In genomic region chr11:693887-694562, GRCh38 we compare ENCODE assay signal across 8 cellular contexts. TPM values are rescaled to one million over a fixed set of nuclear protein-coding genes. Genes with fewer than 3 reads are reported as not detected.
DNase-seq lines count a peak whose midpoint lies in the region; ATAC-seq and TF ChIP-seq lines count a peak whose summit lies in the region.

No MANE protein-coding gene starts in this region.

- no peaks in the 10 kb centered on the region for H3K27me3 Mint-ChIP-seq in CD8-positive, alpha-beta T cell (ENCODE audit: low read depth)
- H3K27me3 Mint-ChIP-seq in neural progenitor cell (ENCODE audit: insufficient read depth, low read depth): peaks cover 6% of the 10 kb centered on the region

- H3K4me3 ChIP-seq in CD8-positive, alpha-beta T cell (ENCODE audit: low read depth, low read length): peak overlapping the region; percentile 3
- H3K4me3 ChIP-seq in NB4 (ENCODE audit: low read depth, low read length): peak overlapping the region; percentile 64
- H3K4me3 ChIP-seq in mammary epithelial cell (replicated peaks in 1 of 3; ENCODE audit: insufficient read depth in 1 of 3, low read depth in 2 of 3, low read length in 3 of 3): peak overlapping the region in 2 of 3 experiments; percentile 38 to 76
- peak overlapping the region; percentile 77 for H3K4me3 ChIP-seq in neural progenitor cell

- H3K4me2 ChIP-seq in mammary epithelial cell (ENCODE audit: insufficient read depth, low read depth, low read length) (peak overlapping the region; percentile 91), neural progenitor cell (peak overlapping the region; percentile 67)

- H3K9ac ChIP-seq in mammary epithelial cell (ENCODE audit: insufficient read depth, low read length) (peak overlapping the region; percentile 6), neural progenitor cell (no peak overlapping the region)

- BruUV-seq in mammary epithelial cell (replicated peaks; lab: Mats Ljungman, UMichigan): no TSS peak

- H3K27ac ChIP-seq in CD8-positive, alpha-beta T cell (ENCODE audit: low read depth, low read length): peak overlapping the region; percentile 54
- no peak overlapping the region for H3K27ac ChIP-seq in mammary epithelial cell (ENCODE audit: insufficient read depth, low read depth, low read length)
- H3K27ac ChIP-seq in neural progenitor cell: no peak overlapping the region

- H4K20me1 ChIP-seq in mammary epithelial cell (ENCODE audit: insufficient read depth, low read length): no peaks in the 10 kb centered on the region
- H4K20me1 ChIP-seq in neural progenitor cell (ENCODE audit: low read depth): peaks cover 33% of the 10 kb centered on the region

- peak in 1 of 7 experiments; percentile 46 for DNase-seq in CD8-positive, alpha-beta T cell
- DNase-seq in NB4 (ENCODE audit: low read depth): no peak
- no peak for DNase-seq in mammary epithelial cell
- DNase-seq in neural progenitor cell (ENCODE audit: low spot score): no peak
- no peak for DNase-seq in GM10248 (ENCODE audit: extremely low spot score)
- DNase-seq in dermis blood vessel endothelial cell: no peak
- DNase-seq in ACHN: no peak

- H3K4me1 Mint-ChIP-seq in CD8-positive, alpha-beta T cell (ENCODE audit: low read depth): peaks cover 61% of the 10 kb centered on the region
- peaks cover 37% of the 10 kb centered on the region for H3K4me1 Mint-ChIP-seq in neural progenitor cell

- peaks cover 58% of the 10 kb centered on the region for H3K79me2 ChIP-seq in mammary epithelial cell (ENCODE audit: insufficient read depth, low read length)
- peaks cover 66% of the 10 kb centered on the region for H3K79me2 ChIP-seq in neural progenitor cell (ENCODE audit: low read depth)

- in situ Hi-C loops in mammary epithelial cell (cut with MboI; ENCODE audit: low sequenced_read_pairs in 2 of 2): no loop called here
- in situ Hi-C loops in ACHN (cut with HindIII; ENCODE audit: low pct_ligation_motif_present, low pct_unique_long_range_greater_than_20kb, low sequenced_read_pairs): no loop called here

- CTCF ChIA-PET in CD8-positive, alpha-beta T cell (lab: Charles Lee): interaction anchor here (0.8 to 3.3 kb wide), 2 partner anchors 33 to 116 kb away, joined by 3 to 24 read pairs; no protein-coding TSS in a partner anchor
- CTCF ChIA-PET in mammary epithelial cell (lab: Charles Lee; ENCODE audit: low non-redundant PET) (interaction anchor here (0.6 kb wide), 1 partner anchor 33 kb away, joined by 3 read pairs; no protein-coding TSS in a partner anchor), GM10248 (lab: Yijun Ruan, JAX) (interaction anchor here (1.0 to 5.4 kb wide), 5 partner anchors 11 to 103 kb away, joined by 3 to 47 read pairs (median 4); no protein-coding TSS in a partner anchor)

- no peak for TF ChIP-seq POLR2A in NB4 (IDR thresholded peaks at IDR 0.05; ENCODE audit: extremely low read depth, insufficient read length)

- TF ChIP-seq CTCF in CD8-positive, alpha-beta T cell (IDR thresholded peaks at IDR 0.05): no peak
- TF ChIP-seq CTCF in NB4 (IDR thresholded peaks at IDR 0.05; ENCODE audit: low read depth, low read length) (no peak), mammary epithelial cell (conservative IDR thresholded peaks at IDR 0.05 in 1 of 2, IDR thresholded peaks at IDR 0.05 in 1 of 2; ENCODE audit: extremely low read depth in 1 of 2, insufficient read depth in 1 of 2, low read depth in 1 of 2, low read length in 2 of 2) (no peak), neural progenitor cell (IDR thresholded peaks at IDR 0.05) (no peak), GM10248 (IDR thresholded peaks at IDR 0.05; ENCODE audit: control extremely low read depth, extremely low read depth, low read depth, missing control alignments) (no peak)

- no peak for ATAC-seq in CD8-positive, alpha-beta T cell
- no peak for ATAC-seq in HG02870 (IDR thresholded peaks at IDR 0.05; ENCODE audit: unreplicated experiment)

- no peaks in the 10 kb centered on the region for H3K9me3 Mint-ChIP-seq in CD8-positive, alpha-beta T cell
- peaks cover 2% of the 10 kb centered on the region for H3K9me3 Mint-ChIP-seq in neural progenitor cell

- dilution Hi-C loops in mammary epithelial cell (cut with HindIII; ENCODE audit: low sequenced_read_pairs): no loop called here

- peak overlapping the region; percentile 74 for H3K4me3 Mint-ChIP-seq in CD8-positive, alpha-beta T cell
- H3K4me3 Mint-ChIP-seq in neural progenitor cell: peak overlapping the region; percentile 86

- peaks cover 57% of the 10 kb centered on the region for H3K4me1 ChIP-seq in CD8-positive, alpha-beta T cell (ENCODE audit: insufficient read depth, low read length)
- H3K4me1 ChIP-seq in mammary epithelial cell (ENCODE audit: insufficient read depth, low read length) (peaks cover 49% of the 10 kb centered on the region), neural progenitor cell (peaks cover 22% of the 10 kb centered on the region)

- WGBS in mammary epithelial cell (ENCODE audit: low coverage, missing lambda C conversion rate): 35% methylated on average over 4 of the region's 15 CpGs

- no peaks in the 10 kb centered on the region for H3K27me3 ChIP-seq in CD8-positive, alpha-beta T cell (ENCODE audit: insufficient read depth, low read length)
- H3K27me3 ChIP-seq in mammary epithelial cell (ENCODE audit: insufficient read depth, low read length): no peaks in the 10 kb centered on the region
- H3K27me3 ChIP-seq in neural progenitor cell: no peaks in the 10 kb centered on the region

- POLR2A ChIA-PET in CD8-positive, alpha-beta T cell (lab: Charles Lee): interaction anchor here (1.3 to 3.9 kb wide), 3 partner anchors 11 to 32 kb away, joined by 3 to 40 read pairs (median 13); partner anchors contain the start of gene EPS8L2
- POLR2A ChIA-PET in GM10248 (lab: Yijun Ruan, JAX): interaction anchor here (0.6 kb wide), 2 partner anchors 51 to 55 kb away, joined by 4 to 6 read pairs; no protein-coding TSS in a partner anchor

- H3K36me3 ChIP-seq in CD8-positive, alpha-beta T cell (ENCODE audit: insufficient read depth, low read length): peaks cover 6% of the 10 kb centered on the region
- H3K36me3 ChIP-seq in mammary epithelial cell (ENCODE audit: insufficient read depth, low read length): peaks cover 4% of the 10 kb centered on the region
- H3K36me3 ChIP-seq in neural progenitor cell: no peaks in the 10 kb centered on the region

- H2AFZ ChIP-seq in mammary epithelial cell (ENCODE audit: low read depth, low read length) (no peak overlapping the region), neural progenitor cell (replicated peaks) (no peak overlapping the region)

- H3K9me3 ChIP-seq in CD8-positive, alpha-beta T cell (ENCODE audit: low read length): no peaks in the 10 kb centered on the region
- H3K9me3 ChIP-seq in mammary epithelial cell (replicated peaks; ENCODE audit: insufficient read depth, low read length) (no peaks in the 10 kb centered on the region), neural progenitor cell (ENCODE audit: low read depth) (no peaks in the 10 kb centered on the region)

- peaks cover 14% of the 10 kb centered on the region for H3K36me3 Mint-ChIP-seq in CD8-positive, alpha-beta T cell
- H3K36me3 Mint-ChIP-seq in neural progenitor cell: peaks cover 8% of the 10 kb centered on the region

- peaks cover 24% of the 10 kb centered on the region for H3F3A ChIP-seq in neural progenitor cell (ENCODE audit: low read depth)

- intact Hi-C loops in CD8-positive, alpha-beta T cell (cut with DNase I, micrococcal nuclease): loop anchor here (2.0 to 5.0 kb wide), 3 partner anchors 133 to 693 kb away; partner anchors contain the start of genes BRSK2 (in 1 of the 2), LMNTD2 (in 1 of the 2), LRRC56 (in 1 of the 2) and RASSF7 (in 1 of the 2)
- intact Hi-C loops in mammary epithelial cell (cut with micrococcal nuclease): loop anchor here (10.0 kb wide), 2 partner anchors 139 to 361 kb away; no protein-coding TSS in a partner anchor

- H3K27ac Mint-ChIP-seq in CD8-positive, alpha-beta T cell: peak overlapping the region; percentile 95
- peak overlapping the region; percentile 81 for H3K27ac Mint-ChIP-seq in neural progenitor cell

RNA-seq across cellular contexts. Expression of gene DEAF1, which starts 1.0 kb away (rescaled TPM):
- 100 to 1,000 TPM; 131 to 139 TPM for total RNA-seq in CD8-positive, alpha-beta T cell
- total RNA-seq in mammary epithelial cell (10 to 100 TPM; 31.2 to 32.0 TPM), neural progenitor cell (ENCODE audit: low replicate concordance) (38.4 and 66.4 TPM in 2 replicates), dermis blood vessel endothelial cell (36.8 and 40.8 TPM in 2 replicates)
- polyA plus RNA-seq in mammary epithelial cell: 15.2 TPM
- polyA minus RNA-seq in mammary epithelial cell: 28.2 TPM

RNA-seq across cellular contexts. Expression of gene TMEM80, which starts 1.6 kb away (rescaled TPM):
- total RNA-seq in CD8-positive, alpha-beta T cell: 10 to 100 TPM; 24.8 to 25.2 TPM
- total RNA-seq in mammary epithelial cell (10 to 100 TPM; 10.0 to 22.5 TPM), neural progenitor cell (ENCODE audit: low replicate concordance) (38.7 and 42.7 TPM in 2 replicates), dermis blood vessel endothelial cell (10.7 and 12.4 TPM in 2 replicates)
- polyA plus RNA-seq in mammary epithelial cell: 9.6 TPM
- polyA minus RNA-seq in mammary epithelial cell: 1.6 TPM

RNA-seq across cellular contexts. Expression of gene EPS8L2, which starts 12.0 kb away (rescaled TPM):
- total RNA-seq in CD8-positive, alpha-beta T cell: 10 to 100 TPM in 1 of 2 experiments, 1 to 10 TPM in 1; 9.6 to 12.2 TPM
- total RNA-seq in mammary epithelial cell (100 to 1,000 TPM; 202 to 214 TPM), neural progenitor cell (ENCODE audit: low replicate concordance) (3.3 and 11.0 TPM in 2 replicates), dermis blood vessel endothelial cell (2.7 and 3.1 TPM in 2 replicates)
- polyA plus RNA-seq in mammary epithelial cell: 140 TPM
- 75.0 TPM for polyA minus RNA-seq in mammary epithelial cell

RNA-seq across cellular contexts. Expression of gene TALDO1, which starts 53.2 kb away (rescaled TPM):
- 10 to 100 TPM; 30.2 to 31.0 TPM for total RNA-seq in CD8-positive, alpha-beta T cell
- total RNA-seq in mammary epithelial cell: 100 to 1,000 TPM; 102 to 140 TPM
- polyA plus RNA-seq in mammary epithelial cell: 142 TPM
- polyA minus RNA-seq in mammary epithelial cell: 102 TPM
- total RNA-seq in neural progenitor cell (ENCODE audit: low replicate concordance): 101 and 114 TPM in 2 replicates
- total RNA-seq in dermis blood vessel endothelial cell: 115 and 149 TPM in 2 replicates

RNA-seq across cellular contexts. Expression of gene DRD4, which starts 57.0 kb away (rescaled TPM):
- total RNA-seq in CD8-positive, alpha-beta T cell: under 1 TPM; 0.72 to 0.79 TPM
- total RNA-seq in mammary epithelial cell (1 to 10 TPM in 1 of 2 donors, not detected in 1; 1.3 TPM), neural progenitor cell (ENCODE audit: low replicate concordance) (0.97 and 6.6 TPM in 2 replicates), dermis blood vessel endothelial cell (under 0.01 TPM in 1 of 2 replicates, not detected in the other)
- polyA plus RNA-seq in mammary epithelial cell: not detected
- not detected for polyA minus RNA-seq in mammary epithelial cell

Comparison
In these comparisons a context has a peak if more than half of its experiments do, and no peak if none do; other contexts are left out.
1. H3K4me3 ChIP-seq: peak in every context shown above with its lines; median percentile 77 in neural progenitor cell; 64 in NB4; 57 in mammary epithelial cell; 3 in CD8-positive, alpha-beta T cell.
2. RNA of gene EPS8L2, which starts 12.0 kb away (total RNA-seq): 202 to 214 TPM in mammary epithelial cell; 9.6 to 12.2 TPM in CD8-positive, alpha-beta T cell, 3.3 to 11.0 TPM in neural progenitor cell and 2.7 to 3.1 TPM in dermis blood vessel endothelial cell; every median in the first group is over 10 times any median in the second.